Comparison of ENCODE assay signal across 11 cellular contexts in the genomic region with DNA sequence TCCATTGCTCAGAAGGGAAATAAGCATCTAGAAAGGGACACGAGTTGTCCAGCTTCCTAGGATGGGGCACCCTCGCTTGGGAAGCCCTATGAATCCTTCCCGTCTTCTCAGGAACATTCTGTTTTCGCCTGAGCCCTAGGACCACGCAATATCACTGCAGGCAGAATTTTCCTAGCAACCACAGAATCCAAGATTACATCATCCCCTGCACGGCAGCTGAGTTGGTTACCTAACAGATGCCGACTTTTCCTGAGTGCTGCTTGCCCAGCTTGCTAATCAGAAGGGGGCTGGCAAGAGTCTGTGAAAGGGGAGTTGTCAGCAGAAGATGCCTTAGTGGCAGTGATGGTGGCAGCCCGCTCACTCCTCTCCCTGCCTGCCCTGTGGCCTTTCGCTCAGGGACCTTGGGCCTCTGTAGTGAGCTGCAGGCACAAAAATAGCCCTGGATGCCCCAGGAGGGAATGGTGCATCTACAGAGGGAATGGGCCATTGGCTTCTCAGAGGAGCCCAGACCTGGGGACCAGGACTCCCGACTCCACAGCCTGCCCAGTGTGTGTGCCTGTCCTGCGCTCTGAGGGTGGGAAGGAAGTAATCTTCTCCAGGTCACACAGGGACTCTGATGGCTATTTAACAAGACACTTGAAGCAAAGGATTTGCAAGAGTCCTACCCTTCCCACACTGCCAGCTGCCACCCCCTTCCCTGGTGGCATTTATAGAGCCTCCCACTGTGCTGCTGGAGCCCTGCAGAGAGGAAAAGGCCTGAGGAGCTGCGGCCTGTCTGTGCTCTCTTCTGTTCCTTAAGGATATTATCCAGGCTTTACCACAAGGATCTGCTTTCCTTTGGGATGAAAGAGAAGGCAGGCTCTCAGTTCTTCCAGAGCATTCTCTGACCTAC. TPM values are rescaled to one million over a fixed set of nuclear protein-coding genes. Genes with fewer than 3 reads are reported as not detected.
DNase-seq lines count a peak whose midpoint lies in the region; ATAC-seq and TF ChIP-seq lines count a peak whose summit lies in the region.
"Had no signal": no experiment of that assay in that cellular context is flagged by ENCODE, and none has a peak within 500 bp of the region (broad histone marks: within the 10 kb centered on the region; RNA-seq: fewer than 3 reads in every experiment).

No MANE protein-coding gene starts in this region.

- CTCF ChIA-PET in A673 (lab: Charles Lee): no interaction called here
- CTCF ChIA-PET in HEK293 (lab: Yijun Ruan, JAX): interaction anchor here (0.7 to 2.6 kb wide), 5 partner anchors 14 to 473 kb away, joined by 3 to 8 read pairs (median 5); no protein-coding TSS in a partner anchor

- H3K4me3 Mint-ChIP-seq in naive thymus-derived CD8-positive, alpha-beta T cell: no peak overlapping the region

- no TSS peak for BruUV-seq in A673 (replicated peaks; lab: Mats Ljungman, UMichigan)

- TF ChIP-seq EP300 in transverse colon (IDR thresholded peaks at IDR 0.05; ENCODE audit: low read depth): no peak

- H3K9me3 ChIP-seq in A673 (ENCODE audit: low read depth, low read length, poor library complexity, severe bottlenecking) (no peaks in the 10 kb centered on the region), HEK293 (ENCODE audit: control insufficient read depth, insufficient read depth, low read depth, low read length) (no peaks in the 10 kb centered on the region), right atrium auricular region (no peaks in the 10 kb centered on the region), transverse colon (no peaks in the 10 kb centered on the region)

- no peak for TF ChIP-seq POLR2A in transverse colon (IDR thresholded peaks at IDR 0.05)

- H3K36me3 Mint-ChIP-seq in naive thymus-derived CD8-positive, alpha-beta T cell: peaks cover 6 to 17% (median 10%) of the 10 kb centered on the region in 3 donors

- intact Hi-C loops in A673 (cut with micrococcal nuclease; ENCODE audit: unreplicated experiment): no loop called here
- intact Hi-C loops in transverse colon (cut with DNase I; ENCODE audit: low total_unique reads): no loop called here

- H3K4me1 ChIP-seq in A673 (ENCODE audit: insufficient read depth, low read length, poor library complexity, severe bottlenecking): peaks cover 17% of the 10 kb centered on the region
- H3K4me1 ChIP-seq in HEK293 (ENCODE audit: control insufficient read depth, insufficient read depth, low read length): no peaks in the 10 kb centered on the region; the same call in 1 of the 2 replicates
- H3K4me1 ChIP-seq in right atrium auricular region: peaks cover 0 to 8% of the 10 kb centered on the region in 2 donors
- H3K4me1 ChIP-seq in transverse colon: no peaks in the 10 kb centered on the region

- DNase-seq in A673 (ENCODE audit: low spot score) (peak; percentile 59), amniotic stem cell (lab: John Stamatoyannopoulos, UW) (peak; percentile 23), right atrium auricular region (ENCODE audit: low spot score) (peak; percentile 69), transverse colon (no peak)
- no peak for DNase-seq in stimulated activated naive CD4-positive, alpha-beta T cell (lab: John Stamatoyannopoulos, UW)
- no peak for DNase-seq in naive thymus-derived CD8-positive, alpha-beta T cell

- H3K4me3 ChIP-seq in A673 (ENCODE audit: low read depth, low read length, poor library complexity, severe bottlenecking) (no peak overlapping the region), HEK293 (ENCODE audit: low read depth, low read length) (no peak overlapping the region), right atrium auricular region (no peak overlapping the region), transverse colon (no peak overlapping the region)
- H3K4me3 ChIP-seq: cardiac muscle cell, lung had no signal

- POLR2A ChIA-PET in A673 (lab: Charles Lee; ENCODE audit: low non-redundant PET) (no interaction called here), HEK293 (lab: Yijun Ruan, JAX) (interaction anchor here (0.6 kb wide), 2 partner anchors 9 to 96 kb away, joined by 3 to 4 read pairs; no protein-coding TSS in a partner anchor)
- POLR2A ChIA-PET in naive thymus-derived CD8-positive, alpha-beta T cell (lab: Charles Lee): interaction anchor here (0.7 kb wide), 1 partner anchor 125 kb away, joined by 3 read pairs; no protein-coding TSS in a partner anchor

- H3K4me1 Mint-ChIP-seq in naive thymus-derived CD8-positive, alpha-beta T cell: peaks cover 7 to 27% (median 19%) of the 10 kb centered on the region in 4 donors

- H3K36me3 ChIP-seq in A673 (ENCODE audit: insufficient read depth, low read length, poor library complexity, severe bottlenecking): no peaks in the 10 kb centered on the region
- H3K36me3 ChIP-seq in HEK293 (ENCODE audit: control insufficient read depth in 2 of 2, insufficient read depth in 1 of 2, low read length in 2 of 2): peaks cover 0 to 4% of the 10 kb centered on the region in 2 experiments; a peak in 1 of 3 replicates
- H3K36me3 ChIP-seq in right atrium auricular region: no peaks in the 10 kb centered on the region
- H3K36me3 ChIP-seq in transverse colon: no peaks in the 10 kb centered on the region
- H3K36me3 ChIP-seq: cardiac muscle cell had no signal

- in situ Hi-C loops in transverse colon (cut with MboI; ENCODE audit: low pct_ligation_motif_present in 1 of 4, low pct_unique_long_range_greater_than_20kb in 1 of 4, low sequenced_read_pairs in 3 of 4): no loop called here

- peaks cover 0 to 11% (median 2%) of the 10 kb centered on the region in 9 donors for H3K9me3 Mint-ChIP-seq in naive thymus-derived CD8-positive, alpha-beta T cell

- WGBS in transverse colon (ENCODE audit: low coverage in 1 of 2), 2 donors: 90% methylated on average over 12 of the region's 12 CpGs; no CpG with 5 or more reads in 1 of the 2 donors

- H3K27me3 Mint-ChIP-seq in naive thymus-derived CD8-positive, alpha-beta T cell: peaks cover 0 to 2% (median 0%) of the 10 kb centered on the region in 5 donors

- H3K27ac ChIP-seq in A673 (ENCODE audit: low read depth, low read length, poor library complexity, severe bottlenecking) (peak overlapping the region; percentile 35), HEK293 (ENCODE audit: extremely low read depth, low read depth, low read length) (no peak overlapping the region), right atrium auricular region (peak overlapping the region in 1 of 2 donors; percentile 20), transverse colon (no peak overlapping the region)
- H3K27ac ChIP-seq: cardiac muscle cell, KMS-11 had no signal

- no peak for ATAC-seq in HG03378 (IDR thresholded peaks at IDR 0.05; ENCODE audit: unreplicated experiment)
- ATAC-seq in naive thymus-derived CD8-positive, alpha-beta T cell: no peak

- H3K27me3 ChIP-seq in A673 (replicated peaks; ENCODE audit: insufficient read depth, low read depth, low read length, poor library complexity) (no peaks in the 10 kb centered on the region), right atrium auricular region (no peaks in the 10 kb centered on the region), transverse colon (no peaks in the 10 kb centered on the region)
- H3K27me3 ChIP-seq: cardiac muscle cell had no signal

- TF ChIP-seq CTCF in A673 (conservative IDR thresholded peaks at IDR 0.05; ENCODE audit: low read depth, low read length): no peak
- no peak for TF ChIP-seq CTCF in HEK293 (tag by site-specific recombination; IDR thresholded peaks at IDR 0.05)
- no peak for TF ChIP-seq CTCF in right atrium auricular region (IDR thresholded peaks at IDR 0.05)
- no peak for TF ChIP-seq CTCF in transverse colon (IDR thresholded peaks at IDR 0.05)

- H3K27ac Mint-ChIP-seq in naive thymus-derived CD8-positive, alpha-beta T cell: no peak overlapping the region

TF ChIP-seq in HEK293, 187 proteins besides CTCF, POLR2A, EP300 and RAD21 (continues in another document):
- TF ChIP-seq SP2 (tag by site-specific recombination; IDR thresholded peaks at IDR 0.05) (no peak), ZNF600 (tag by site-specific recombination; IDR thresholded peaks at IDR 0.05) (peak; percentile 74; the same call in 1 of the 2 replicates), GFI1B (tag by site-specific recombination; IDR thresholded peaks at IDR 0.05) (no peak), ZNF48 (tag by site-specific recombination; IDR thresholded peaks at IDR 0.05) (no peak), ZFP37 (tag by site-specific recombination; IDR thresholded peaks at IDR 0.05) (no peak), SCRT2 (tag by site-specific recombination; IDR thresholded peaks at IDR 0.05) (no peak), ZNF837 (tag by site-specific recombination; IDR thresholded peaks at IDR 0.05) (no peak), ZBTB48 (tag by site-specific recombination; IDR thresholded peaks at IDR 0.05) (peak; percentile 80)
- TF ChIP-seq, protein P1, sequence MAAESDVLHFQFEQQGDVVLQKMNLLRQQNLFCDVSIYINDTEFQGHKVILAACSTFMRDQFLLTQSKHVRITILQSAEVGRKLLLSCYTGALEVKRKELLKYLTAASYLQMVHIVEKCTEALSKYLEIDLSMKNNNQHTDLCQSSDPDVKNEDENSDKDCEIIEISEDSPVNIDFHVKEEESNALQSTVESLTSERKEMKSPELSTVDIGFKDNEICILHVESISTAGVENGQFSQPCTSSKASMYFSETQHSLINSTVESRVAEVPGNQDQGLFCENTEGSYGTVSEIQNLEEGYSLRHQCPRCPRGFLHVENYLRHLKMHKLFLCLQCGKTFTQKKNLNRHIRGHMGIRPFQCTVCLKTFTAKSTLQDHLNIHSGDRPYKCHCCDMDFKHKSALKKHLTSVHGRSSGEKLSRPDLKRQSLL (tag by site-specific recombination; IDR thresholded peaks at IDR 0.05): no peak
- TF ChIP-seq, protein P2, sequence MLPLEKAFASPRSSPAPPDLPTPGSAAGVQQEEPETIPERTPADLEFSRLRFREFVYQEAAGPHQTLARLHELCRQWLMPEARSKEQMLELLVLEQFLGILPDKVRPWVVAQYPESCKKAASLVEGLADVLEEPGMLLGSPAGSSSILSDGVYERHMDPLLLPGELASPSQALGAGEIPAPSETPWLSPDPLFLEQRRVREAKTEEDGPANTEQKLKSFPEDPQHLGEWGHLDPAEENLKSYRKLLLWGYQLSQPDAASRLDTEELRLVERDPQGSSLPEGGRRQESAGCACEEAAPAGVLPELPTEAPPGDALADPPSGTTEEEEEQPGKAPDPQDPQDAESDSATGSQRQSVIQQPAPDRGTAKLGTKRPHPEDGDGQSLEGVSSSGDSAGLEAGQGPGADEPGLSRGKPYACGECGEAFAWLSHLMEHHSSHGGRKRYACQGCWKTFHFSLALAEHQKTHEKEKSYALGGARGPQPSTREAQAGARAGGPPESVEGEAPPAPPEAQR (tag by site-specific recombination; IDR thresholded peaks at IDR 0.05): no peak

RNA-seq across cellular contexts. Expression of a gene that starts 28.9 kb away (rescaled TPM):
- 77.4 and 85.3 TPM in 2 replicates for total RNA-seq in A673 (2021)
- total RNA-seq in right atrium auricular region: 10 to 100 TPM; 47.5 to 54.0 TPM
- total RNA-seq in transverse colon: 100 to 1,000 TPM; 118 to 191 (median 143) TPM
- total RNA-seq in naive thymus-derived CD8-positive, alpha-beta T cell: 10 to 100 TPM; 62.9 to 63.1 TPM
- 10 to 100 TPM; 10.7 to 32.3 (median 12.9) TPM for polyA plus RNA-seq in naive thymus-derived CD8-positive, alpha-beta T cell

RNA-seq across cellular contexts. Expression of a gene that starts 57.4 kb away (rescaled TPM):
- total RNA-seq in A673 (2021) (14.6 and 22.0 TPM in 2 replicates), right atrium auricular region (10 to 100 TPM; 22.3 to 31.9 TPM), transverse colon (10 to 100 TPM in 3 of 4 donors, 1 to 10 TPM in 1; 7.9 to 24.4 (median 15.7) TPM)
- total RNA-seq in naive thymus-derived CD8-positive, alpha-beta T cell: 1 to 10 TPM; 7.5 to 8.9 TPM
- polyA plus RNA-seq in naive thymus-derived CD8-positive, alpha-beta T cell: 10 to 100 TPM in 1 of 3 donors, 1 to 10 TPM in 2; 7.0 to 17.1 (median 9.9) TPM

Comparison
In these comparisons a context has a peak if more than half of its experiments do, and no peak if none do; other contexts are left out.
1. DNase-seq: peak in A673 (single experiment), amniotic stem cell (single experiment) and right atrium auricular region (single experiment); none in transverse colon (single experiment), stimulated activated naive CD4-positive, alpha-beta T cell (0 of 6) and naive thymus-derived CD8-positive, alpha-beta T cell (0 of 10).